30 cellular contexts compared by ENCODE assay signal in genomic region chr16:64773638-64774037, GRCh38.
"Had no signal": no experiment of that assay in that cellular context is flagged by ENCODE, and none has a peak within 500 bp of the region (broad histone marks: within the 10 kb centered on the region; RNA-seq: fewer than 3 reads in every experiment).

No MANE protein-coding gene starts in this region.

- ATAC-seq: activated CD4-positive, CD25-positive, alpha-beta regulatory T cell treated with anti-CD3 and anti-CD28 coated beads, Interleukin-2, amount 50 U/mL, for 24 hours; activated CD8-positive, alpha-beta T cell treated with anti-CD3 and anti-CD28 coated beads for 36 hours; activated T-cell treated with anti-CD3 and anti-CD28 coated beads, Interleukin-2, amount 50 U/mL, for 4 hours; activated T-helper 17 cell treated with anti-CD3 and anti-CD28 coated beads, Interleukin-2, amount 50 U/mL, for 72 hours; T-helper 17 cell had no signal

- H3K27ac ChIP-seq: adrenal gland, breast epithelium, cardiac muscle cell, colonic mucosa, epithelial cell of prostate, esophagus squamous epithelium, WERI-Rb-1 had no signal

- DNase-seq: activated B cell treated with CpG ODN at 0.5 μM for 24 hours; activated CD4-positive, alpha-beta T cell treated with anti-CD3 and anti-CD28 coated beads for 48 hours; activated CD4-positive, alpha-beta T cell treated with anti-CD3 and anti-CD28 coated beads, Interleukin-2, amount 50 U/mL, for 1 hour; activated CD4-positive, alpha-beta T cell treated with anti-CD3 and anti-CD28 coated beads, Interleukin-2, amount 50 U/mL, for 48 hours; activated CD8-positive, alpha-beta memory T cell treated with anti-CD3 and anti-CD28 coated beads for 24 hours; activated CD8-positive, alpha-beta T cell treated with anti-CD3 and anti-CD28 coated beads for 36 hours; activated effector memory CD4-positive, alpha-beta T cell treated with Interleukin-2 at 50 U/mL for 16 hours; activated gamma-delta T cell treated with Interleukin-2 at 50 U/mL for 16 hours; activated naive CD4-positive, alpha-beta T cell treated with anti-CD3 and anti-CD28 coated beads, Interleukin-2, amount 50 U/mL, for 16 hours; activated naive CD4-positive, alpha-beta T cell treated with Interleukin-2 at 50 U/mL for 16 hours; activated T-cell treated with anti-CD3 and anti-CD28 coated beads, Interleukin-2, amount 50 U/mL, for 4 hours; adrenal gland; amygdala; aorta; central memory CD4-positive, alpha-beta T cell; cerebellar nuclear complex; colonic mucosa; effector CD8-positive, alpha-beta T cell; esophagus squamous epithelium; foreskin fibroblast; head of caudate nucleus; T-helper 1 cell; T-helper 17 cell; T1000; WERI-Rb-1 had no signal

- H3K4me1 ChIP-seq: adrenal gland, breast epithelium, colonic mucosa had no signal

- H3K36me3 ChIP-seq: adrenal gland, breast epithelium, cardiac muscle cell, colonic mucosa, esophagus squamous epithelium, WERI-Rb-1 had no signal

- H3K4me3 ChIP-seq: adrenal gland, breast epithelium, cardiac muscle cell, colonic mucosa, esophagus squamous epithelium had no signal

- H3K27me3 ChIP-seq: adrenal gland, breast epithelium, cardiac muscle cell, colonic mucosa, esophagus squamous epithelium had no signal

- H3K9me3 ChIP-seq: adrenal gland, breast epithelium, colonic mucosa, esophagus squamous epithelium had no signal
